Comparison of ENCODE assay signal across 22 cellular contexts in the genomic region with DNA sequence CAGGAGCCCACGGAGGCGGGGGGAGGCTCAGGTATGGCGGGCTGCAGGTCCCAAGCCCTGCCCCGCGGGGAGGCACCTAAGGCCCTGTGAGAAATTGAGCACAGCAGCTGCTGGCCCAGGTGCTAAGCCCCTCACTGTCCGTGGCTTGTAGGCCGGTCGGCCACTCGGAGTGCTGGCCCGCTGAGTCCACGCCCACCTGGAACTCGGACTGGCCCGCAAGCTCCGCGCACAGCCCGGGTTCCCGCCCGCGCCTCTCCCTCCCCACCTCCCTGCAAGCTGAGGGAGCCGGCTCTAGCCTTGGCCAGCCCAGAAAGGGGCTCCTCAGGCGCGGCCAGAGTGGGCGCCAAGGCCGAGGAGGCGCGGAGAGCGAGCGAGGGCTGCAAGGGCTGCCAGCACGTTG. TPM values are rescaled to one million over a fixed set of nuclear protein-coding genes. Genes with fewer than 3 reads are reported as not detected.
"Had no signal": no experiment of that assay in that cellular context is flagged by ENCODE, and none has a peak within 500 bp of the region (broad histone marks: within the 10 kb centered on the region; RNA-seq: fewer than 3 reads in every experiment).

No MANE protein-coding gene starts in this region.

- H3K4me3 ChIP-seq: coronary artery, hepatocyte, left lung, lower lobe of right lung, mucosa of descending colon, pancreas, smooth muscle cell, thoracic aorta, tibial nerve, upper lobe of left lung had no signal

- H3K79me2 ChIP-seq: hepatocyte had no signal

- H3K27me3 ChIP-seq: hepatocyte, left lung, pancreas, tibial nerve, upper lobe of left lung had no signal

- H2AFZ ChIP-seq: hepatocyte had no signal

- H3K36me3 ChIP-seq: left lung, lower lobe of right lung, neutrophil, pancreas, thoracic aorta, tibial nerve, upper lobe of left lung had no signal

- H3K27ac ChIP-seq: coronary artery, hepatocyte, left lung, lower lobe of right lung, neutrophil, pancreas, thoracic aorta, tibial nerve, upper lobe of left lung had no signal

- H3K4me2 ChIP-seq: hepatocyte, smooth muscle cell had no signal

- DNase-seq: dermis blood vessel endothelial cell; effector memory CD8-positive, alpha-beta T cell; left cardiac atrium; lower lobe of right lung; naive B cell; retina; stimulated activated CD4-positive, alpha-beta T cell treated with anti-CD3 and anti-CD28 coated beads, Interleukin-4, amount 100 ng/mL, for 4 hours; stimulated activated naive CD8-positive, alpha-beta T cell treated with anti-CD3 and anti-CD28 coated beads, Interleukin-15, Interleukin-2, amounts not matched to agents 100 U/mL and 50 U/mL, for 24 hours; substantia nigra had no signal

- H3K4me1 ChIP-seq: pancreas had no signal

- H3K9me3 ChIP-seq: lower lobe of right lung, neutrophil, pancreas, thoracic aorta had no signal

- ATAC-seq: effector memory CD8-positive, alpha-beta T cell; left cardiac atrium; left lung; lower lobe of right lung; mucosa of descending colon; natural killer cell treated with Interleukin-12 subunit alpha and Interleukin-12 subunit beta and Interleukin-15 and Interleukin-18, amount 100 ng/mL, for 72 hours; pancreas; sciatic nerve; stimulated activated memory B cell treated with anti-CD40 and anti-IgM and Interleukin-4, amounts not matched to agents 10 μg/mL and 1 μg/mL and 100 μg/mL, for 72 hours; stimulated activated naive CD8-positive, alpha-beta T cell treated with anti-CD3 and anti-CD28 coated beads, Interleukin-15, Interleukin-2, amounts not matched to agents 100 U/mL and 50 U/mL, for 24 hours had no signal

RNA-seq across cellular contexts. Expression of gene KCNMB3, which starts 12.2 kb away (rescaled TPM):
- polyA plus RNA-seq: smooth muscle cell had no signal
